ENCODE assay signal across 1 cellular context in genomic region chr11:76663461-76663760, GRCh38.
TF ChIP-seq lines count a peak whose summit lies in the region.

No MANE protein-coding gene starts in this region.

TF ChIP-seq in SK-N-SH, 30 proteins besides CTCF, POLR2A, EP300 and RAD21 (continued from another document):
- TF ChIP-seq ZBTB33 (IDR thresholded peaks at IDR 0.05; ENCODE audit: borderline replicate concordance, low read depth) (no peak), TCF12 (IDR thresholded peaks at IDR 0.05) (no peak), EZH2phosphoT487 (IDR thresholded peaks at IDR 0.05; ENCODE audit: borderline replicate concordance, low read depth) (no peak), REST (IDR thresholded peaks at IDR 0.05; ENCODE audit: low read depth, low read length) (no peak), FOXJ3 (CRISPR knock-in tag; IDR thresholded peaks at IDR 0.05) (no peak), GABPA (IDR thresholded peaks at IDR 0.05; ENCODE audit: low read depth) (no peak)
